ENCODE assay signal across 27 cellular contexts in genomic region chr6:17836298-17836697, GRCh38.
"Had no signal": no experiment of that assay in that cellular context is flagged by ENCODE, and none has a peak within 500 bp of the region (broad histone marks: within the 10 kb centered on the region; RNA-seq: fewer than 3 reads in every experiment).

No MANE protein-coding gene starts in this region.

- H3K27me3 ChIP-seq: adrenal gland, ascending aorta, heart right ventricle, left lung, right lobe of liver, suprapubic skin, tibial nerve had no signal

- H3K27ac ChIP-seq: adrenal gland, ascending aorta, coronary artery, heart right ventricle, left lung, lower lobe of right lung, right lobe of liver, skin epidermis, suprapubic skin, tibial nerve had no signal

- H3K27me3 Mint-ChIP-seq: brain had no signal

- H3K9me3 ChIP-seq: adrenal gland, ascending aorta, heart right ventricle, left lung, lower lobe of right lung, mucosa of descending colon, right lobe of liver, suprapubic skin, tibial nerve had no signal

- H3K4me1 ChIP-seq: adrenal gland, ascending aorta, left lung, lower lobe of right lung, right lobe of liver, tibial nerve had no signal

- H3K36me3 Mint-ChIP-seq: activated naive CD8-positive, alpha-beta T cell treated with anti-CD3 and anti-CD28 coated beads for 36 hours had no signal

- H3K4me3 ChIP-seq: adrenal gland, ascending aorta, coronary artery, heart right ventricle, left lung, lower lobe of right lung, mucosa of descending colon, right lobe of liver, skin epidermis, suprapubic skin, tibial nerve had no signal

- H3K9me3 Mint-ChIP-seq: activated naive CD4-positive, alpha-beta T cell treated with anti-CD3 and anti-CD28 coated beads for 36 hours; activated naive CD8-positive, alpha-beta T cell treated with anti-CD3 and anti-CD28 coated beads for 36 hours; brain; effector memory CD8-positive, alpha-beta T cell; nephron had no signal

- ATAC-seq: effector memory CD8-positive, alpha-beta T cell; esophagus mucosa; heart right ventricle; mucosa of descending colon; right lobe of liver had no signal

- H3K27ac Mint-ChIP-seq: activated naive CD4-positive, alpha-beta T cell treated with anti-CD3 and anti-CD28 coated beads for 36 hours; activated naive CD8-positive, alpha-beta T cell treated with anti-CD3 and anti-CD28 coated beads for 36 hours; brain; effector memory CD8-positive, alpha-beta T cell had no signal

- FAIRE-seq: endothelial cell of umbilical vein had no signal

- DNase-seq: activated CD4-positive, alpha-beta T cell treated with anti-CD3 and anti-CD28 coated beads for 4 hours; activated CD4-positive, alpha-beta T cell treated with anti-CD3 and anti-CD28 coated beads, Interleukin-2, amount 50 U/mL, for 4 hours; activated CD8-positive, alpha-beta memory T cell treated with anti-CD3 and anti-CD28 coated beads for 24 hours; activated effector memory CD4-positive, alpha-beta T cell treated with Interleukin-2 at 50 U/mL for 16 hours; activated naive CD4-positive, alpha-beta T cell treated with anti-CD3 and anti-CD28 coated beads for 36 hours; activated naive CD8-positive, alpha-beta T cell treated with anti-CD3 and anti-CD28 coated beads for 36 hours; adrenal gland; effector memory CD8-positive, alpha-beta T cell; foreskin fibroblast; heart right ventricle; kidney glomerular epithelial cell; left lung; lower lobe of right lung; mucosa of descending colon; posterior cingulate gyrus; right lobe of liver; stimulated activated CD4-positive, alpha-beta T cell treated with anti-CD3 and anti-CD28 coated beads, Interleukin-1b, Interleukin-23, amount 100 ng/mL, for 48 hours; stimulated activated naive CD4-positive, alpha-beta T cell had no signal

- H3K4me3 Mint-ChIP-seq: activated naive CD4-positive, alpha-beta T cell treated with anti-CD3 and anti-CD28 coated beads for 36 hours; activated naive CD8-positive, alpha-beta T cell treated with anti-CD3 and anti-CD28 coated beads for 36 hours; brain; effector memory CD8-positive, alpha-beta T cell; nephron had no signal

- H3K4me1 Mint-ChIP-seq: activated naive CD8-positive, alpha-beta T cell treated with anti-CD3 and anti-CD28 coated beads for 36 hours; nephron had no signal
